13 cellular contexts compared by ENCODE assay signal in the genomic region with DNA sequence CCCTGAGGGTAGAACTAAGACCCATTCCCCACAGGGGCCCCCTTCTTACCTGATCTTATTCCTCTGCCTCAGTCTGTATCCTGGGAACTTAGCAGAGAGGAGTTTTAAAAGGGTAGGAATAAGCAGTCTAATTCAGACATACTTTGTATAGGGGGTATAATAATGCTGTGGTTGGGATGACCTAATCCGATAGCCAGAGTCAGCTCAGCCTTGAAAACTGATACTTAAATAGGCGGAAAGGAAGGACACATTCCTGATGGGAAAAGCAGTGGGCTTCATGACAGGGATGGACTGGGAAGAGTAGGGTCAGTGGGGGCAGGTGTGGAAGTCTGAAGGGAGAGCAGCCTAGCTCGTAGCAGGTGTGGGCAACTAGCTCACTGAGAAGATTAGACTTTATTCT. TPM values are rescaled to one million over a fixed set of nuclear protein-coding genes. Genes with fewer than 3 reads are reported as not detected.
DNase-seq lines count a peak whose midpoint lies in the region; ATAC-seq, FAIRE-seq and TF ChIP-seq lines count a peak whose summit lies in the region.
"Had no signal": no experiment of that assay in that cellular context is flagged by ENCODE, and none has a peak within 500 bp of the region (broad histone marks: within the 10 kb centered on the region; RNA-seq: fewer than 3 reads in every experiment).

No MANE protein-coding gene starts in this region.

- BruUV-seq in mammary epithelial cell (replicated peaks; lab: Mats Ljungman, UMichigan): no TSS peak

- H3K79me2 ChIP-seq in mammary epithelial cell (ENCODE audit: insufficient read depth, low read length): peaks cover 16% of the 10 kb centered on the region

- H3K9ac ChIP-seq in mammary epithelial cell (ENCODE audit: insufficient read depth, low read length) (no peak overlapping the region), kidney (ENCODE audit: low read length in 2 of 2) (peak overlapping the region in 1 of 2 donors; percentile 17)

- peak overlapping the region; percentile 31 to 60 for H3K27ac ChIP-seq in breast epithelium
- no peak overlapping the region for H3K27ac ChIP-seq in mammary epithelial cell (ENCODE audit: insufficient read depth, low read depth, low read length)
- peak overlapping the region; percentile 45 to 72 for H3K27ac ChIP-seq in uterus
- peak overlapping the region in 1 of 2 donors; percentile 41 for H3K27ac ChIP-seq in kidney (ENCODE audit: low read depth in 2 of 2, low read length in 2 of 2)

- H3K4me3 ChIP-seq in breast epithelium (no peak overlapping the region), mammary epithelial cell (replicated peaks in 1 of 3; ENCODE audit: insufficient read depth in 1 of 3, low read depth in 2 of 3, low read length in 3 of 3) (no peak overlapping the region), astrocyte of the spinal cord (ENCODE audit: low read depth, low read length) (no peak overlapping the region), uterus (no peak overlapping the region), kidney (ENCODE audit: low read length in 2 of 2) (no peak overlapping the region)

- no peaks in the 10 kb centered on the region for H4K20me1 ChIP-seq in mammary epithelial cell (ENCODE audit: insufficient read depth, low read length)

- WGBS in mammary epithelial cell (ENCODE audit: low coverage, missing lambda C conversion rate): 96% methylated on average over 3 of the region's 3 CpGs

- TF ChIP-seq CTCF in breast epithelium (IDR thresholded peaks at IDR 0.05) (no peak), mammary epithelial cell (conservative IDR thresholded peaks at IDR 0.05 in 1 of 2, IDR thresholded peaks at IDR 0.05 in 1 of 2; ENCODE audit: extremely low read depth in 1 of 2, insufficient read depth in 1 of 2, low read depth in 1 of 2, low read length in 2 of 2) (no peak), astrocyte of the spinal cord (IDR thresholded peaks at IDR 0.05; ENCODE audit: low read depth, low read length) (no peak), uterus (IDR thresholded peaks at IDR 0.05) (no peak), kidney (IDR thresholded peaks at IDR 0.05; ENCODE audit: borderline replicate concordance, extremely low read depth, insufficient read depth) (no peak)

- FAIRE-seq in kidney (lab: Jason Lieb, UNC): no peak
- FAIRE-seq: GM18507 had no signal

- intact Hi-C loops in breast epithelium (cut with DNase I; ENCODE audit: low total_unique reads) (no loop called here), mammary epithelial cell (cut with micrococcal nuclease) (no loop called here), uterus (cut with DNase I; ENCODE audit: low total_unique reads) (loop anchor here (5.0 kb wide), 1 partner anchor 66 kb away; no protein-coding TSS in a partner anchor), kidney (cut with DNase I) (loop anchor here (5.0 kb wide), 1 partner anchor 71 kb away; no protein-coding TSS in a partner anchor)

- dilution Hi-C loops in mammary epithelial cell (cut with HindIII; ENCODE audit: low sequenced_read_pairs): loop anchor here (5.0 kb wide), 4 partner anchors 36 to 166 kb away; no protein-coding TSS in a partner anchor

- H3K4me2 ChIP-seq in mammary epithelial cell (ENCODE audit: insufficient read depth, low read depth, low read length): no peak overlapping the region

- H3K9me3 ChIP-seq in breast epithelium (no peaks in the 10 kb centered on the region), mammary epithelial cell (replicated peaks; ENCODE audit: insufficient read depth, low read length) (no peaks in the 10 kb centered on the region), uterus (no peaks in the 10 kb centered on the region), kidney (ENCODE audit: control insufficient read depth in 1 of 2, low read length in 2 of 2) (no peaks in the 10 kb centered on the region)

- in situ Hi-C loops in mammary epithelial cell (cut with MboI; ENCODE audit: low sequenced_read_pairs in 2 of 2) (loop anchor here (5.0 kb wide), 2 partner anchors 61 to 66 kb away; a partner anchor contains a TSS), astrocyte of the spinal cord (cut with HindIII; ENCODE audit: low sequenced_read_pairs) (loop anchor here (10.0 kb wide), 1 partner anchor 68 kb away; no protein-coding TSS in a partner anchor)

- no peak overlapping the region for H2AFZ ChIP-seq in mammary epithelial cell (ENCODE audit: low read depth, low read length)

- H3K27me3 ChIP-seq in breast epithelium (no peaks in the 10 kb centered on the region), mammary epithelial cell (ENCODE audit: insufficient read depth, low read length) (no peaks in the 10 kb centered on the region), uterus (no peaks in the 10 kb centered on the region)

- ATAC-seq in GM21515 (IDR thresholded peaks at IDR 0.05; ENCODE audit: unreplicated experiment) (no peak), GM21447 (IDR thresholded peaks at IDR 0.05; ENCODE audit: unreplicated experiment) (no peak)

- CTCF ChIA-PET in mammary epithelial cell (lab: Charles Lee; ENCODE audit: low non-redundant PET): interaction anchor here (0.6 to 1.2 kb wide), 2 partner anchors 41 to 72 kb away, joined by 3 to 4 read pairs; no protein-coding TSS in a partner anchor

- TF ChIP-seq POLR2A in breast epithelium (IDR thresholded peaks at IDR 0.05) (no peak), uterus (IDR thresholded peaks at IDR 0.05) (no peak)

- no peak for DNase-seq in breast epithelium (ENCODE audit: low spot score in 2 of 2)
- DNase-seq in mammary epithelial cell: no peak
- peak; percentile 41 for DNase-seq in astrocyte of the spinal cord (ENCODE audit: low read depth, low spot score)
- DNase-seq in non-pigmented ciliary epithelial cell (ENCODE audit: low read depth): peak; percentile 18
- DNase-seq in uterus: no peak
- DNase-seq in kidney: no peak
- DNase-seq: effector CD8-positive, alpha-beta T cell; GDM1; NCI-H1105; trophoblast cell had no signal

- H3K4me1 ChIP-seq in breast epithelium (no peaks in the 10 kb centered on the region), mammary epithelial cell (ENCODE audit: insufficient read depth, low read length) (peaks cover 14% of the 10 kb centered on the region), uterus (peaks cover 3 to 5% of the 10 kb centered on the region in 2 donors), kidney (ENCODE audit: control insufficient read depth in 1 of 2, insufficient read depth in 1 of 2, low read depth in 1 of 2, low read length in 2 of 2) (peaks cover 19 to 27% of the 10 kb centered on the region in 2 donors)

- H3K36me3 ChIP-seq in breast epithelium (peaks cover 2% of the 10 kb centered on the region), mammary epithelial cell (ENCODE audit: insufficient read depth, low read length) (peaks cover 2% of the 10 kb centered on the region), uterus (no peaks in the 10 kb centered on the region), kidney (ENCODE audit: control insufficient read depth in 1 of 2, insufficient read depth in 2 of 2, low read length in 2 of 2) (peaks cover 21 to 30% of the 10 kb centered on the region in 2 donors)

RNA-seq across cellular contexts. Expression of a gene that starts 52.2 kb away (rescaled TPM):
- 10 to 100 TPM; 26.5 to 50.4 (median 33.8) TPM for total RNA-seq in breast epithelium
- total RNA-seq in mammary epithelial cell: 10 to 100 TPM; 22.7 to 37.9 TPM
- polyA plus RNA-seq in mammary epithelial cell: 13.1 TPM
- polyA minus RNA-seq in mammary epithelial cell: 24.4 TPM
- 10 to 100 TPM in 3 of 4 donors, 1 to 10 TPM in 1; 2.0 to 59.7 (median 15.5) TPM for total RNA-seq in uterus
- total RNA-seq in kidney: 35.8 TPM
- polyA plus RNA-seq in kidney (ENCODE audit: insufficient read depth, low read depth, low replicate concordance): 34.6 TPM

Comparison
In these comparisons a context has a peak if more than half of its experiments do, and no peak if none do; other contexts are left out.
1. DNase-seq: peak in astrocyte of the spinal cord (single experiment) and non-pigmented ciliary epithelial cell (single experiment); none in breast epithelium (0 of 2), mammary epithelial cell (single experiment), uterus (0 of 2) and kidney (single experiment).
2. intact Hi-C loops: an anchor here in uterus (5.0 kb wide) and kidney (5.0 kb wide); none called in breast epithelium and mammary epithelial cell.